20 cellular contexts compared by ENCODE assay signal in genomic region chr20:21082584-21082983, GRCh38. TPM values are rescaled to one million over a fixed set of nuclear protein-coding genes. Genes with fewer than 3 reads are reported as not detected.
A peak's percentile ranks its signal among the peaks of the same experiment; 100 is the strongest.
DNase-seq lines count a peak whose midpoint lies in the region; ATAC-seq and TF ChIP-seq lines count a peak whose summit lies in the region.
"Had no signal": no experiment of that assay in that cellular context is flagged by ENCODE, and none has a peak within 500 bp of the region (broad histone marks: within the 10 kb centered on the region; RNA-seq: fewer than 3 reads in every experiment).

No MANE protein-coding gene starts in this region.

- WGBS in esophagus muscularis mucosa = 73% methylated on average over 2 of the region's 2 CpGs

- no peaks in the 10 kb centered on the region for H3K36me3 ChIP-seq in esophagus muscularis mucosa
- H3K36me3 ChIP-seq: BLaER1 had no signal

- intact Hi-C loops in esophagus muscularis mucosa (cut with DNase I) = no loop called here

- DNase-seq in ELF-1 (ENCODE audit: low read depth, low spot score) (peak; percentile 25), SK-MEL-5 (ENCODE audit: low read depth, low spot score) (peak; percentile 13), esophagus muscularis mucosa (ENCODE audit: extremely low spot score) (peak; percentile 78), GM19240 (ENCODE audit: insufficient read length, low spot score) (no peak), foreskin keratinocyte (no peak), NCI-H2196 (lab: John Stamatoyannopoulos, UW; ENCODE audit: unreplicated experiment) (no peak)
- DNase-seq: Caco-2; CD4-positive, CD25-positive, alpha-beta regulatory T cell; CD8-positive, alpha-beta T cell; DMS153; DND-41; GDM1; H7 had no signal

- no peaks in the 10 kb centered on the region for H3K4me1 ChIP-seq in esophagus muscularis mucosa
- H3K4me1 ChIP-seq in foreskin keratinocyte = no peaks in the 10 kb centered on the region
- H3K4me1 ChIP-seq: BLaER1 had no signal

- no peak for ATAC-seq in foreskin keratinocyte
- ATAC-seq: CD8-positive, alpha-beta T cell; GM12878; HCT116 had no signal

- no peaks in the 10 kb centered on the region for H3K9me3 ChIP-seq in esophagus muscularis mucosa
- H3K9me3 ChIP-seq: BLaER1 had no signal

- peaks cover 0 to 34% (median 0%) of the 10 kb centered on the region in 4 donors for H3K27me3 ChIP-seq in esophagus muscularis mucosa
- no peaks in the 10 kb centered on the region for H3K27me3 ChIP-seq in foreskin keratinocyte
- H3K27me3 ChIP-seq: BLaER1 had no signal

- H3K27ac ChIP-seq in esophagus muscularis mucosa (replicated peaks in 1 of 4) = no peak overlapping the region
- H3K27ac ChIP-seq in foreskin keratinocyte = no peak overlapping the region
- H3K27ac ChIP-seq: BLaER1, C4-2B had no signal

- in situ Hi-C loops in SK-MEL-5 (cut with HindIII; ENCODE audit: low pct_unique_long_range_greater_than_20kb, low sequenced_read_pairs) = no loop called here

- TF ChIP-seq POLR2A in esophagus muscularis mucosa (IDR thresholded peaks at IDR 0.05; ENCODE audit: low read depth) = no peak

- TF ChIP-seq CTCF in esophagus muscularis mucosa (IDR thresholded peaks at IDR 0.05) (no peak), foreskin keratinocyte (conservative IDR thresholded peaks at IDR 0.05) (no peak)

- H3K4me3 ChIP-seq in esophagus muscularis mucosa = no peak overlapping the region
- H3K4me3 ChIP-seq: BLaER1, GM12878 had no signal

- TF ChIP-seq EP300 in esophagus muscularis mucosa (IDR thresholded peaks at IDR 0.05) = no peak

RNA-seq across cellular contexts. Expression of gene LINC00237, which starts 23.6 kb away (rescaled TPM):
- total RNA-seq in SK-MEL-5 (2014; rRNA removed; shearing (Covaris generic)) = not detected in 2 replicates
- not detected in 2 replicates for polyA plus RNA-seq in SK-MEL-5 (2015; cell fraction: cytosol; rRNA removed)
- not detected in 2 replicates for polyA plus RNA-seq in SK-MEL-5 (2015; cell fraction: nucleus; rRNA removed)
- not detected for total RNA-seq in esophagus muscularis mucosa
- not detected in 2 replicates for total RNA-seq in foreskin keratinocyte
- polyA plus RNA-seq in foreskin keratinocyte = not detected in 2 replicates
- total RNA-seq: A172; B cell; CD4-positive, CD25-positive, alpha-beta regulatory T cell; CD8-positive, alpha-beta T cell; GM12878 had no signal
- polyA plus RNA-seq: AG04450, GM12878 had no signal

RNA-seq across cellular contexts. Expression of gene KIZ, which starts 43.3 kb away (rescaled TPM):
- 16.5 and 18.9 TPM in 2 replicates for total RNA-seq in SK-MEL-5 (2014; rRNA removed; shearing (Covaris generic))
- polyA plus RNA-seq in SK-MEL-5 (2015; cell fraction: cytosol; rRNA removed) = 7.5 and 7.7 TPM in 2 replicates
- 32.2 and 49.7 TPM in 2 replicates for polyA plus RNA-seq in SK-MEL-5 (2015; cell fraction: nucleus; rRNA removed)
- total RNA-seq in esophagus muscularis mucosa (10 to 100 TPM; 17.2 to 32.0 (median 25.6) TPM), foreskin keratinocyte (13.7 and 17.8 TPM in 2 replicates)
- 12.3 and 13.8 TPM in 2 replicates for polyA plus RNA-seq in foreskin keratinocyte

Comparison
In these comparisons a context has a peak if more than half of its experiments do, and no peak if none do; other contexts are left out.
1. DNase-seq: peak in ELF-1 (single experiment), SK-MEL-5 (single experiment) and esophagus muscularis mucosa (single experiment); none in GM19240 (single experiment), foreskin keratinocyte (0 of 2) and NCI-H2196 (single experiment).